ENCODE assay signal across 8 cellular contexts in genomic region chr17:61400058-61400785, GRCh38. TPM values are rescaled to one million over a fixed set of nuclear protein-coding genes. Genes with fewer than 3 reads are reported as not detected.
DNase-seq lines count a peak whose midpoint lies in the region; ATAC-seq and TF ChIP-seq lines count a peak whose summit lies in the region.

No MANE protein-coding gene starts in this region.

- peak overlapping the region; percentile 77 to 86 for H3K4me3 ChIP-seq in tibial artery

- intact Hi-C loops in activated naive CD4-positive, alpha-beta T cell treated with anti-CD3 and anti-CD28 coated beads for 36 hours (cut with micrococcal nuclease), result no loop called here
- intact Hi-C loops in tibial artery (cut with DNase I; ENCODE audit: low total_unique reads), result loop anchor here (5.0 kb wide), 1 partner anchor 498 kb away; no protein-coding TSS in a partner anchor
- intact Hi-C loops in activated T-helper 1 cell treated with anti-CD3 and anti-CD28 coated beads, Interleukin-12 subunit alpha, Interleukin-12 subunit beta, Interleukin-2, Interleukin-4 antibody, amounts not matched to agents 30 ng/mL and 10 ng/mL and 1 ng/mL, durations not matched to agents 14 hours and 24 hours and 36 hours (cut with micrococcal nuclease), result loop anchor here (5.0 to 10.0 kb wide), 2 partner anchors 235 to 678 kb away; no protein-coding TSS in a partner anchor

- no peak for ATAC-seq in activated T-helper 17 cell treated with anti-CD3 and anti-CD28 coated beads, Interleukin-2, amount 50 U/mL, for 72 hours (replicated peaks)
- no peak for ATAC-seq in GM21390 (IDR thresholded peaks at IDR 0.05; ENCODE audit: unreplicated experiment)

- H3K27ac Mint-ChIP-seq in activated naive CD4-positive, alpha-beta T cell treated with anti-CD3 and anti-CD28 coated beads for 36 hours, result no peak overlapping the region
- no peak overlapping the region for H3K27ac Mint-ChIP-seq in activated T-helper 17 cell treated with anti-CD3 and anti-CD28 coated beads, Interleukin-2, amount 50 U/mL, for 72 hours
- H3K27ac Mint-ChIP-seq in activated T-helper 1 cell treated with anti-CD3 and anti-CD28 coated beads, Interleukin-12 subunit alpha, Interleukin-12 subunit beta, Interleukin-2, Interleukin-4 antibody, amounts not matched to agents 30 ng/mL and 10 ng/mL and 1 ng/mL, durations not matched to agents 14 hours and 24 hours and 36 hours, result no peak overlapping the region

- peak overlapping the region; percentile 98 for H3K27ac ChIP-seq in tibial artery

- H3K36me3 Mint-ChIP-seq in activated naive CD4-positive, alpha-beta T cell treated with anti-CD3 and anti-CD28 coated beads for 36 hours (ENCODE audit: low read depth), result no peaks in the 10 kb centered on the region
- peaks cover 11% of the 10 kb centered on the region for H3K36me3 Mint-ChIP-seq in activated T-helper 17 cell treated with anti-CD3 and anti-CD28 coated beads, Interleukin-2, amount 50 U/mL, for 72 hours (ENCODE audit: low read depth)
- H3K36me3 Mint-ChIP-seq in activated T-helper 1 cell treated with anti-CD3 and anti-CD28 coated beads, Interleukin-12 subunit alpha, Interleukin-12 subunit beta, Interleukin-2, Interleukin-4 antibody, amounts not matched to agents 30 ng/mL and 10 ng/mL and 1 ng/mL, durations not matched to agents 14 hours and 24 hours and 36 hours (ENCODE audit: low read depth), result peaks cover 2% of the 10 kb centered on the region

- no peaks in the 10 kb centered on the region for H3K9me3 ChIP-seq in tibial artery

- peak overlapping the region; percentile 38 for H3K4me3 Mint-ChIP-seq in activated naive CD4-positive, alpha-beta T cell treated with anti-CD3 and anti-CD28 coated beads for 36 hours
- peak overlapping the region; percentile 43 for H3K4me3 Mint-ChIP-seq in activated T-helper 17 cell treated with anti-CD3 and anti-CD28 coated beads, Interleukin-2, amount 50 U/mL, for 72 hours
- no peak overlapping the region for H3K4me3 Mint-ChIP-seq in activated T-helper 1 cell treated with anti-CD3 and anti-CD28 coated beads, Interleukin-12 subunit alpha, Interleukin-12 subunit beta, Interleukin-2, Interleukin-4 antibody, amounts not matched to agents 30 ng/mL and 10 ng/mL and 1 ng/mL, durations not matched to agents 14 hours and 24 hours and 36 hours

- H3K27me3 ChIP-seq in tibial artery, result peaks cover 0 to 2% of the 10 kb centered on the region in 2 donors

- peaks cover 0 to 63% (median 53%) of the 10 kb centered on the region in 4 donors for H3K4me1 ChIP-seq in tibial artery

- TF ChIP-seq CTCF in tibial artery (IDR thresholded peaks at IDR 0.05), result no peak

- no peak for DNase-seq in activated naive CD4-positive, alpha-beta T cell treated with anti-CD3 and anti-CD28 coated beads for 36 hours
- DNase-seq in activated naive CD4-positive, alpha-beta T cell treated with anti-CD3 and anti-CD28 coated beads, Interleukin-2, amount 50 U/mL, for 16 hours, result no peak
- peak; percentile 42 for DNase-seq in kidney glomerular epithelial cell (lab: John Stamatoyannopoulos, UW)
- DNase-seq in tibial artery, result peak in 1 of 2 donors; percentile 70
- no peak for DNase-seq in iPS-NIHi7 (ENCODE audit: extremely low spot score)
- DNase-seq in activated T-helper 1 cell treated with anti-CD3 and anti-CD28 coated beads, Interleukin-12 subunit alpha, Interleukin-12 subunit beta, Interleukin-2, Interleukin-4 antibody, amounts not matched to agents 30 ng/mL and 10 ng/mL and 1 ng/mL, durations not matched to agents 14 hours and 24 hours and 36 hours (ENCODE audit: low spot score), result no peak

- peaks cover 45% of the 10 kb centered on the region for H3K4me1 Mint-ChIP-seq in activated naive CD4-positive, alpha-beta T cell treated with anti-CD3 and anti-CD28 coated beads for 36 hours (ENCODE audit: low read depth)
- peaks cover 9% of the 10 kb centered on the region for H3K4me1 Mint-ChIP-seq in activated T-helper 17 cell treated with anti-CD3 and anti-CD28 coated beads, Interleukin-2, amount 50 U/mL, for 72 hours
- H3K4me1 Mint-ChIP-seq in activated T-helper 1 cell treated with anti-CD3 and anti-CD28 coated beads, Interleukin-12 subunit alpha, Interleukin-12 subunit beta, Interleukin-2, Interleukin-4 antibody, amounts not matched to agents 30 ng/mL and 10 ng/mL and 1 ng/mL, durations not matched to agents 14 hours and 24 hours and 36 hours (ENCODE audit: low read depth), result peaks cover 29% of the 10 kb centered on the region

- peaks cover 61% of the 10 kb centered on the region for H3K27me3 Mint-ChIP-seq in activated naive CD4-positive, alpha-beta T cell treated with anti-CD3 and anti-CD28 coated beads for 36 hours (ENCODE audit: low read depth)
- peaks cover 43% of the 10 kb centered on the region for H3K27me3 Mint-ChIP-seq in activated T-helper 17 cell treated with anti-CD3 and anti-CD28 coated beads, Interleukin-2, amount 50 U/mL, for 72 hours
- peaks cover 53% of the 10 kb centered on the region for H3K27me3 Mint-ChIP-seq in activated T-helper 1 cell treated with anti-CD3 and anti-CD28 coated beads, Interleukin-12 subunit alpha, Interleukin-12 subunit beta, Interleukin-2, Interleukin-4 antibody, amounts not matched to agents 30 ng/mL and 10 ng/mL and 1 ng/mL, durations not matched to agents 14 hours and 24 hours and 36 hours (ENCODE audit: insufficient read depth)

- peaks cover 13 to 27% (median 24%) of the 10 kb centered on the region in 3 donors for H3K36me3 ChIP-seq in tibial artery

- no peaks in the 10 kb centered on the region for H3K9me3 Mint-ChIP-seq in activated naive CD4-positive, alpha-beta T cell treated with anti-CD3 and anti-CD28 coated beads for 36 hours
- H3K9me3 Mint-ChIP-seq in activated T-helper 17 cell treated with anti-CD3 and anti-CD28 coated beads, Interleukin-2, amount 50 U/mL, for 72 hours, result no peaks in the 10 kb centered on the region
- H3K9me3 Mint-ChIP-seq in activated T-helper 1 cell treated with anti-CD3 and anti-CD28 coated beads, Interleukin-12 subunit alpha, Interleukin-12 subunit beta, Interleukin-2, Interleukin-4 antibody, amounts not matched to agents 30 ng/mL and 10 ng/mL and 1 ng/mL, durations not matched to agents 14 hours and 24 hours and 36 hours, result no peaks in the 10 kb centered on the region

- CTCF ChIA-PET in activated naive CD4-positive, alpha-beta T cell treated with anti-CD3 and anti-CD28 coated beads for 36 hours (lab: Charles Lee), result interaction anchor here (0.6 kb wide), 1 partner anchor 150 kb away, joined by 3 read pairs; no protein-coding TSS in a partner anchor

RNA-seq across cellular contexts. Expression of gene TBX2, which starts 0.6 kb away (rescaled TPM):
- total RNA-seq in activated naive CD4-positive, alpha-beta T cell treated with anti-CD3 and anti-CD28 coated beads for 36 hours, result not detected
- not detected for total RNA-seq in activated T-helper 17 cell treated with anti-CD3 and anti-CD28 coated beads, Interleukin-2, amount 50 U/mL, for 72 hours
- total RNA-seq in activated T-helper 1 cell treated with anti-CD3 and anti-CD28 coated beads, Interleukin-12 subunit alpha, Interleukin-12 subunit beta, Interleukin-2, Interleukin-4 antibody, amounts not matched to agents 30 ng/mL and 10 ng/mL and 1 ng/mL, durations not matched to agents 14 hours and 24 hours and 36 hours, result not detected in 2 replicates

RNA-seq across cellular contexts. Expression of gene TBX4, which starts 52.0 kb away (rescaled TPM):
- total RNA-seq in activated naive CD4-positive, alpha-beta T cell treated with anti-CD3 and anti-CD28 coated beads for 36 hours, result not detected
- total RNA-seq in activated T-helper 17 cell treated with anti-CD3 and anti-CD28 coated beads, Interleukin-2, amount 50 U/mL, for 72 hours, result not detected
- not detected in 2 replicates for total RNA-seq in activated T-helper 1 cell treated with anti-CD3 and anti-CD28 coated beads, Interleukin-12 subunit alpha, Interleukin-12 subunit beta, Interleukin-2, Interleukin-4 antibody, amounts not matched to agents 30 ng/mL and 10 ng/mL and 1 ng/mL, durations not matched to agents 14 hours and 24 hours and 36 hours
